In genomic region chr19:43300876-43301765, GRCh38 we compare ENCODE assay signal across 23 cellular contexts. TPM values are rescaled to one million over a fixed set of nuclear protein-coding genes. Genes with fewer than 3 reads are reported as not detected.
DNase-seq lines count a peak whose midpoint lies in the region; ATAC-seq and TF ChIP-seq lines count a peak whose summit lies in the region.
"Had no signal": no experiment of that assay in that cellular context is flagged by ENCODE, and none has a peak within 500 bp of the region (broad histone marks: within the 10 kb centered on the region; RNA-seq: fewer than 3 reads in every experiment).

No MANE protein-coding gene starts in this region.

- 83% methylated on average over 7 of the region's 7 CpGs for WGBS in esophagus muscularis mucosa

- no peaks in the 10 kb centered on the region for H3K9me3 ChIP-seq in esophagus muscularis mucosa
- H3K9me3 ChIP-seq: BE2C, MG63 had no signal

- peaks cover 19% of the 10 kb centered on the region for H3K27me3 Mint-ChIP-seq in activated naive CD4-positive, alpha-beta T cell treated with anti-CD3 and anti-CD28 coated beads, Interleukin-2, amount 50 U/mL, for 24 hours
- H3K27me3 Mint-ChIP-seq: CD4-positive, CD25-positive, alpha-beta regulatory T cell had no signal

- H3K27ac Mint-ChIP-seq in activated naive CD4-positive, alpha-beta T cell treated with anti-CD3 and anti-CD28 coated beads, Interleukin-2, amount 50 U/mL, for 24 hours: peak overlapping the region; percentile 26
- H3K27ac Mint-ChIP-seq: CD4-positive, CD25-positive, alpha-beta regulatory T cell had no signal

- no peak overlapping the region for H3K4me3 Mint-ChIP-seq in activated naive CD4-positive, alpha-beta T cell treated with anti-CD3 and anti-CD28 coated beads, Interleukin-2, amount 50 U/mL, for 24 hours
- H3K4me3 Mint-ChIP-seq: CD4-positive, CD25-positive, alpha-beta regulatory T cell had no signal

- no peaks in the 10 kb centered on the region for H3K4me1 ChIP-seq in esophagus muscularis mucosa
- H3K4me1 ChIP-seq: BE2C had no signal

- no peak for DNase-seq in activated naive CD4-positive, alpha-beta T cell (lab: John Stamatoyannopoulos, UW)
- DNase-seq in RPMI7951 (ENCODE audit: low read depth) (peak; percentile 70), esophagus muscularis mucosa (ENCODE audit: extremely low spot score) (peak; percentile 74), dorsolateral prefrontal cortex (no peak), NCI-H1417 (lab: John Stamatoyannopoulos, UW) (no peak), NCI-H510A treated with DMSO at 0.1 percent for 48 hours (lab: John Stamatoyannopoulos, UW) (no peak)
- DNase-seq: 8988T; BE2C; CD4-positive, CD25-positive, alpha-beta regulatory T cell; COR-L47; DMS 273 treated with DMSO at 0.1 percent for 48 hours; DND-41; IMR-90; MG63; NCI-H1048; NCI-H146; NCI-H2029 treated with DMSO at 0.1 percent for 48 hours; NCI-H2171; SHP77 had no signal

- intact Hi-C loops in esophagus muscularis mucosa (cut with DNase I): no loop called here
- intact Hi-C loops in dorsolateral prefrontal cortex (cut with DNase I): no loop called here

- no peaks in the 10 kb centered on the region for H3K36me3 ChIP-seq in esophagus muscularis mucosa
- H3K36me3 ChIP-seq: BE2C, MG63 had no signal

- no peaks in the 10 kb centered on the region for H3K36me3 Mint-ChIP-seq in activated naive CD4-positive, alpha-beta T cell treated with anti-CD3 and anti-CD28 coated beads, Interleukin-2, amount 50 U/mL, for 24 hours
- H3K36me3 Mint-ChIP-seq: CD4-positive, CD25-positive, alpha-beta regulatory T cell had no signal

- no peak overlapping the region for H3K27ac ChIP-seq in esophagus muscularis mucosa (replicated peaks in 1 of 4)
- no peak overlapping the region for H3K27ac ChIP-seq in dorsolateral prefrontal cortex

- TF ChIP-seq CTCF in esophagus muscularis mucosa (IDR thresholded peaks at IDR 0.05) (no peak), dorsolateral prefrontal cortex (IDR thresholded peaks at IDR 0.05 in 54 of 56, conservative IDR thresholded peaks at IDR 0.05 in 2 of 56; ENCODE audit: low read depth in 1 of 56, partially characterized antibody in 56 of 56) (no peak)

- TF ChIP-seq EP300 in esophagus muscularis mucosa (IDR thresholded peaks at IDR 0.05): no peak

- no peaks in the 10 kb centered on the region for H3K9me3 Mint-ChIP-seq in activated naive CD4-positive, alpha-beta T cell treated with anti-CD3 and anti-CD28 coated beads, Interleukin-2, amount 50 U/mL, for 24 hours
- H3K9me3 Mint-ChIP-seq: CD4-positive, CD25-positive, alpha-beta regulatory T cell had no signal

- H3K4me3 ChIP-seq in esophagus muscularis mucosa: no peak overlapping the region
- H3K4me3 ChIP-seq in dorsolateral prefrontal cortex: no peak overlapping the region
- H3K4me3 ChIP-seq: MG63 had no signal

- no peak for TF ChIP-seq POLR2A in esophagus muscularis mucosa (IDR thresholded peaks at IDR 0.05; ENCODE audit: low read depth)
- TF ChIP-seq POLR2A in GM18505 (IDR thresholded peaks at IDR 0.05; ENCODE audit: borderline replicate concordance, extremely low read depth, insufficient read depth, insufficient read length): no peak

- no peak for ATAC-seq in GM18505 (IDR thresholded peaks at IDR 0.05; ENCODE audit: unreplicated experiment)

- H3K27me3 ChIP-seq in esophagus muscularis mucosa: no peaks in the 10 kb centered on the region
- H3K27me3 ChIP-seq in dorsolateral prefrontal cortex: peaks cover 0 to 9% (median 0%) of the 10 kb centered on the region in 45 donors
- H3K27me3 ChIP-seq: BE2C, MG63 had no signal

- H3K4me1 Mint-ChIP-seq in activated naive CD4-positive, alpha-beta T cell treated with anti-CD3 and anti-CD28 coated beads, Interleukin-2, amount 50 U/mL, for 24 hours: no peaks in the 10 kb centered on the region
- H3K4me1 Mint-ChIP-seq: CD4-positive, CD25-positive, alpha-beta regulatory T cell had no signal

RNA-seq across cellular contexts. Expression of gene PSG9, which starts 31.8 kb away (rescaled TPM):
- total RNA-seq in RPMI7951 (2014; rRNA removed; shearing (Covaris generic)): 1.1 and 1.4 TPM in 2 replicates
- total RNA-seq in esophagus muscularis mucosa: not detected
- total RNA-seq in dorsolateral prefrontal cortex: not detected
- total RNA-seq: CD4-positive, CD25-positive, alpha-beta regulatory T cell; H1; HT-29 had no signal

RNA-seq across cellular contexts. Expression of gene CD177, which starts 52.4 kb away (rescaled TPM):
- not detected in 2 replicates for total RNA-seq in RPMI7951 (2014; rRNA removed; shearing (Covaris generic))
- total RNA-seq in esophagus muscularis mucosa: 1 to 10 TPM in 1 of 4 donors, under 1 TPM in 3; 0.42 to 4.3 (median 0.74) TPM
- 10 to 100 TPM in 2 of 120 experiments, 1 to 10 TPM in 72, under 1 TPM in 34, not detected in 12; 0.27 to 36.2 (median 1.6) TPM for total RNA-seq in dorsolateral prefrontal cortex
- total RNA-seq: CD4-positive, CD25-positive, alpha-beta regulatory T cell; HT-29; IMR-90 had no signal

Comparison
In these comparisons a context has a peak if more than half of its experiments do, and no peak if none do; other contexts are left out.
1. DNase-seq: peak in RPMI7951 (single experiment) and esophagus muscularis mucosa (single experiment); none in activated naive CD4-positive, alpha-beta T cell (0 of 4), dorsolateral prefrontal cortex (0 of 10), NCI-H1417 (0 of 3) and NCI-H510A treated with DMSO at 0.1 percent for 48 hours (single experiment).